Comparison of ENCODE assay signal across 12 cellular contexts in genomic region chr22:49856766-49857618, GRCh38.
"Had no signal": no experiment of that assay in that cellular context is flagged by ENCODE, and none has a peak within 500 bp of the region (broad histone marks: within the 10 kb centered on the region; RNA-seq: fewer than 3 reads in every experiment).

No MANE protein-coding gene starts in this region.

- H3K27ac ChIP-seq: testis had no signal

- H3K9me3 Mint-ChIP-seq: activated CD4-positive, alpha-beta T cell treated with anti-CD3 and anti-CD28 coated beads, Interleukin-2, amount 10 ng/mL, durations not matched to agents 24 days and 14 days; activated naive CD4-positive, alpha-beta T cell treated with anti-CD3 and anti-CD28 coated beads, Interleukin-2, amount 50 U/mL, for 72 hours; natural killer cell treated with Interleukin-12 subunit alpha and Interleukin-12 subunit beta and Interleukin-15 and Interleukin-18, amount 100 ng/mL, for 72 hours; stimulated activated naive CD8-positive, alpha-beta T cell treated with anti-CD3 and anti-CD28 coated beads, Interleukin-15, amount 100 ng/mL, for 72 hours had no signal

- DNase-seq: activated CD4-positive, alpha-beta T cell treated with anti-CD3 and anti-CD28 coated beads, Interleukin-2, amount 10 ng/mL, durations not matched to agents 24 days and 14 days; activated CD4-positive, CD25-positive, alpha-beta regulatory T cell; activated CD8-positive, alpha-beta memory T cell treated with anti-CD3 and anti-CD28 coated beads for 24 hours; amygdala; effector memory CD4-positive, alpha-beta T cell; foreskin fibroblast; stimulated activated CD4-positive, alpha-beta T cell treated with anti-CD3 and anti-CD28 coated beads, Interleukin-1b, Interleukin-23, amount 100 ng/mL, for 48 hours; stimulated activated naive CD8-positive, alpha-beta T cell treated with anti-CD3 and anti-CD28 coated beads, Interleukin-15, amount 100 ng/mL, for 72 hours; T-helper 17 cell; testis had no signal

- H3K27me3 ChIP-seq: testis had no signal

- H3K4me3 ChIP-seq: testis had no signal

- H3K27me3 Mint-ChIP-seq: activated CD4-positive, alpha-beta T cell treated with anti-CD3 and anti-CD28 coated beads, Interleukin-2, amount 10 ng/mL, durations not matched to agents 24 days and 14 days; natural killer cell treated with Interleukin-12 subunit alpha and Interleukin-12 subunit beta and Interleukin-15 and Interleukin-18, amount 100 ng/mL, for 72 hours; T-helper 17 cell had no signal

- H3K9me3 ChIP-seq: testis had no signal

- H3K36me3 Mint-ChIP-seq: natural killer cell treated with Interleukin-12 subunit alpha and Interleukin-12 subunit beta and Interleukin-15 and Interleukin-18, amount 100 ng/mL, for 72 hours had no signal
